20 cellular contexts compared by ENCODE assay signal in genomic region chr22:46707827-46708570, GRCh38.
"Had no signal": no experiment of that assay in that cellular context is flagged by ENCODE, and none has a peak within 500 bp of the region (broad histone marks: within the 10 kb centered on the region; RNA-seq: fewer than 3 reads in every experiment).

No MANE protein-coding gene starts in this region.

- FAIRE-seq: endothelial cell of umbilical vein, small intestine had no signal

- H3K27ac ChIP-seq: hepatocyte, transverse colon, vagina had no signal

- H3K4me3 ChIP-seq: hepatocyte, transverse colon, vagina had no signal

- H3K27me3 ChIP-seq: hepatocyte, transverse colon, vagina had no signal

- H3K9me3 ChIP-seq: transverse colon, vagina had no signal

- ATAC-seq: activated CD8-positive, alpha-beta memory T cell treated with anti-CD3 and anti-CD28 coated beads, Interleukin-2, amount 10 ng/mL, durations not matched to agents 7 days and 5 days; activated CD8-positive, alpha-beta T cell treated with anti-CD3 and anti-CD28 coated beads for 36 hours; esophagus mucosa; left ventricle myocardium superior; natural killer cell; sciatic nerve; stimulated activated effector memory CD8-positive, alpha-beta T cell treated with anti-CD3 and anti-CD28 coated beads, Interleukin-12 subunit alpha, Interleukin-12 subunit beta, amount 100 ng/mL, for 72 hours had no signal

- H3K4me1 ChIP-seq: transverse colon, vagina had no signal

- H3K4me2 ChIP-seq: hepatocyte had no signal

- H2AFZ ChIP-seq: hepatocyte had no signal

- H3K79me2 ChIP-seq: hepatocyte had no signal

- DNase-seq: activated CD4-positive, alpha-beta T cell treated with anti-CD3 and anti-CD28 coated beads for 48 hours; activated CD8-positive, alpha-beta memory T cell treated with anti-CD3 and anti-CD28 coated beads, Interleukin-2, amount 10 ng/mL, durations not matched to agents 7 days and 5 days; activated CD8-positive, alpha-beta T cell treated with anti-CD3 and anti-CD28 coated beads for 36 hours; activated naive CD4-positive, alpha-beta T cell treated with Interleukin-2 at 50 U/mL for 16 hours; anterior cingulate cortex; dermis blood vessel endothelial cell; effector CD8-positive, alpha-beta T cell; foreskin melanocyte; left ventricle myocardium superior; midbrain; natural killer cell; small intestine; stimulated activated CD4-positive, alpha-beta T cell treated with anti-CD3 and anti-CD28 coated beads, Interleukin-2, amount 100 ng/mL, for 24 hours; transverse colon had no signal
